Comparison of ENCODE assay signal across 8 cellular contexts in genomic region chr9:85741875-85742629, GRCh38. TPM values are rescaled to one million over a fixed set of nuclear protein-coding genes. Genes with fewer than 3 reads are reported as not detected.
DNase-seq lines count a peak whose midpoint lies in the region; ATAC-seq, FAIRE-seq and TF ChIP-seq lines count a peak whose summit lies in the region.

A gene with protein sequence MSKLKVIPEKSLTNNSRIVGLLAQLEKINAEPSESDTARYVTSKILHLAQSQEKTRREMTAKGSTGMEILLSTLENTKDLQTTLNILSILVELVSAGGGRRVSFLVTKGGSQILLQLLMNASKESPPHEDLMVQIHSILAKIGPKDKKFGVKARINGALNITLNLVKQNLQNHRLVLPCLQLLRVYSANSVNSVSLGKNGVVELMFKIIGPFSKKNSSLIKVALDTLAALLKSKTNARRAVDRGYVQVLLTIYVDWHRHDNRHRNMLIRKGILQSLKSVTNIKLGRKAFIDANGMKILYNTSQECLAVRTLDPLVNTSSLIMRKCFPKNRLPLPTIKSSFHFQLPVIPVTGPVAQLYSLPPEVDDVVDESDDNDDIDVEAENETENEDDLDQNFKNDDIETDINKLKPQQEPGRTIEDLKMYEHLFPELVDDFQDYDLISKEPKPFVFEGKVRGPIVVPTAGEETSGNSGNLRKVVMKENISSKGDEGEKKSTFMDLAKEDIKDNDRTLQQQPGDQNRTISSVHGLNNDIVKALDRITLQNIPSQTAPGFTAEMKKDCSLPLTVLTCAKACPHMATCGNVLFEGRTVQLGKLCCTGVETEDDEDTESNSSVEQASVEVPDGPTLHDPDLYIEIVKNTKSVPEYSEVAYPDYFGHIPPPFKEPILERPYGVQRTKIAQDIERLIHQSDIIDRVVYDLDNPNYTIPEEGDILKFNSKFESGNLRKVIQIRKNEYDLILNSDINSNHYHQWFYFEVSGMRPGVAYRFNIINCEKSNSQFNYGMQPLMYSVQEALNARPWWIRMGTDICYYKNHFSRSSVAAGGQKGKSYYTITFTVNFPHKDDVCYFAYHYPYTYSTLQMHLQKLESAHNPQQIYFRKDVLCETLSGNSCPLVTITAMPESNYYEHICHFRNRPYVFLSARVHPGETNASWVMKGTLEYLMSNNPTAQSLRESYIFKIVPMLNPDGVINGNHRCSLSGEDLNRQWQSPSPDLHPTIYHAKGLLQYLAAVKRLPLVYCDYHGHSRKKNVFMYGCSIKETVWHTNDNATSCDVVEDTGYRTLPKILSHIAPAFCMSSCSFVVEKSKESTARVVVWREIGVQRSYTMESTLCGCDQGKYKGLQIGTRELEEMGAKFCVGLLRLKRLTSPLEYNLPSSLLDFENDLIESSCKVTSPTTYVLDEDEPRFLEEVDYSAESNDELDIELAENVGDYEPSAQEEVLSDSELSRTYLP (minus strand): TSS chr9:85741954. CDS start chr9:85712533, 29,421 bp downstream.

- ATAC-seq in GM21737 (IDR thresholded peaks at IDR 0.05; ENCODE audit: unreplicated experiment): peak; percentile 84
- ATAC-seq in activated T-cell treated with anti-CD3 and anti-CD28 coated beads, Interleukin-2, amount 50 U/mL, for 72 hours (replicated peaks in 1 of 2): peak; percentile 78 to 82
- ATAC-seq in naive B cell (ENCODE audit: low read depth in 2 of 2): peak; percentile 75 to 78
- peak; percentile 82 for ATAC-seq in stimulated activated effector memory CD8-positive, alpha-beta T cell treated with anti-CD3 and anti-CD28 coated beads, Interleukin-12 subunit alpha, Interleukin-12 subunit beta, amount 100 ng/mL, for 72 hours

- WGBS in esophagus squamous epithelium, 2 donors: 1% methylated on average over 16 to 28 of the region's 78 CpGs

- no peak for FAIRE-seq in RCC 7860 (lab: Jason Lieb, UNC)

- intact Hi-C loops in esophagus squamous epithelium (cut with DNase I): no loop called here

- peak; percentile 72 for DNase-seq in DMS53 treated with DMSO at 0.1 percent for 48 hours (lab: John Stamatoyannopoulos, UW; ENCODE audit: unreplicated experiment)
- peak; percentile 85 for DNase-seq in RCC 7860 (ENCODE audit: low spot score)
- peak; percentile 97 to 99 for DNase-seq in activated T-cell treated with anti-CD3 and anti-CD28 coated beads, Interleukin-2, amount 50 U/mL, for 72 hours
- peak; percentile 94 for DNase-seq in esophagus squamous epithelium (lab: John Stamatoyannopoulos, UW)
- DNase-seq in naive B cell: peak; percentile 96
- DNase-seq in stimulated activated effector memory CD8-positive, alpha-beta T cell treated with anti-CD3 and anti-CD28 coated beads, Interleukin-12 subunit alpha, Interleukin-12 subunit beta, amount 100 ng/mL, for 72 hours (ENCODE audit: low spot score in 2 of 2): peak; percentile 96 to 98

- H3K9me3 ChIP-seq in esophagus squamous epithelium: no peaks in the 10 kb centered on the region

- TF ChIP-seq CTCF in KMS-11 (conservative IDR thresholded peaks at IDR 0.05; ENCODE audit: low read depth, low read length) (no peak), esophagus squamous epithelium (IDR thresholded peaks at IDR 0.05) (peak in 5 of 6 experiments; percentile 12 to 27 (median 19))

- peaks cover 38% of the 10 kb centered on the region for H3K79me2 ChIP-seq in KMS-11 (ENCODE audit: insufficient read depth, low read depth)

- H3K4me3 ChIP-seq in KMS-11 (IDR thresholded peaks at IDR 0.05; ENCODE audit: insufficient read depth, low read depth, low read length) (no peak within 1 kb of the TSS), esophagus squamous epithelium (peak within 1 kb of the TSS; percentile 75 to 94 (median 86))

- no peaks in the 10 kb centered on the region for H3K36me3 ChIP-seq in KMS-11 (ENCODE audit: insufficient read depth)
- H3K36me3 ChIP-seq in esophagus squamous epithelium: no peaks in the 10 kb centered on the region

- H3K9ac ChIP-seq in KMS-11: peak within 1 kb of the TSS; percentile 82

- peaks cover 18% of the 10 kb centered on the region for H3K4me1 ChIP-seq in KMS-11 (ENCODE audit: low read depth, poor library complexity, severe bottlenecking)
- H3K4me1 ChIP-seq in esophagus squamous epithelium: peaks cover 0 to 28% (median 8%) of the 10 kb centered on the region in 3 donors

- no peaks in the 10 kb centered on the region for H3K27me3 ChIP-seq in KMS-11 (ENCODE audit: insufficient read depth, low read depth)
- peaks cover 0 to 13% (median 0%) of the 10 kb centered on the region in 4 donors for H3K27me3 ChIP-seq in esophagus squamous epithelium

- H3K27me3 Mint-ChIP-seq in activated T-cell treated with anti-CD3 and anti-CD28 coated beads, Interleukin-2, amount 50 U/mL, for 72 hours (ENCODE audit: low read depth): peaks cover 20% of the 10 kb centered on the region
- H3K27me3 Mint-ChIP-seq in naive B cell: peaks cover 0 to 8% (median 7%) of the 10 kb centered on the region in 3 donors

- H3K4me3 Mint-ChIP-seq in activated T-cell treated with anti-CD3 and anti-CD28 coated beads, Interleukin-2, amount 50 U/mL, for 72 hours: peak within 1 kb of the TSS; percentile 90 to 91
- peak within 1 kb of the TSS; percentile 89 to 98 (median 96) for H3K4me3 Mint-ChIP-seq in naive B cell
- peak within 1 kb of the TSS; percentile 78 for H3K4me3 Mint-ChIP-seq in stimulated activated effector memory CD8-positive, alpha-beta T cell treated with anti-CD3 and anti-CD28 coated beads, Interleukin-12 subunit alpha, Interleukin-12 subunit beta, amount 100 ng/mL, for 72 hours

- H3K27ac Mint-ChIP-seq in activated T-cell treated with anti-CD3 and anti-CD28 coated beads, Interleukin-2, amount 50 U/mL, for 72 hours: peak within 1 kb of the TSS; percentile 93
- peak within 1 kb of the TSS; percentile 93 to 99 (median 97) for H3K27ac Mint-ChIP-seq in naive B cell
- H3K27ac Mint-ChIP-seq in stimulated activated effector memory CD8-positive, alpha-beta T cell treated with anti-CD3 and anti-CD28 coated beads, Interleukin-12 subunit alpha, Interleukin-12 subunit beta, amount 100 ng/mL, for 72 hours: peak within 1 kb of the TSS; percentile 96

- peak within 1 kb of the TSS; percentile 89 for H2AFZ ChIP-seq in KMS-11 (ENCODE audit: low read depth)

- H3K9me3 Mint-ChIP-seq in activated T-cell treated with anti-CD3 and anti-CD28 coated beads, Interleukin-2, amount 50 U/mL, for 72 hours: no peaks in the 10 kb centered on the region
- H3K9me3 Mint-ChIP-seq in naive B cell: no peaks in the 10 kb centered on the region
- no peaks in the 10 kb centered on the region for H3K9me3 Mint-ChIP-seq in stimulated activated effector memory CD8-positive, alpha-beta T cell treated with anti-CD3 and anti-CD28 coated beads, Interleukin-12 subunit alpha, Interleukin-12 subunit beta, amount 100 ng/mL, for 72 hours

- H3K36me3 Mint-ChIP-seq in activated T-cell treated with anti-CD3 and anti-CD28 coated beads, Interleukin-2, amount 50 U/mL, for 72 hours (ENCODE audit: insufficient read depth in 2 of 2): peaks cover 1 to 4% of the 10 kb centered on the region in 2 donors
- no peaks in the 10 kb centered on the region for H3K36me3 Mint-ChIP-seq in naive B cell
- peaks cover 7% of the 10 kb centered on the region for H3K36me3 Mint-ChIP-seq in stimulated activated effector memory CD8-positive, alpha-beta T cell treated with anti-CD3 and anti-CD28 coated beads, Interleukin-12 subunit alpha, Interleukin-12 subunit beta, amount 100 ng/mL, for 72 hours

- H3K27ac ChIP-seq in KMS-11 (peak within 1 kb of the TSS; percentile 82), esophagus squamous epithelium (peak within 1 kb of the TSS; percentile 87 to 93 (median 92))

- H4K20me1 ChIP-seq in KMS-11 (ENCODE audit: insufficient read depth): peaks cover 6% of the 10 kb centered on the region; the same call in 1 of the 2 replicates

- peak within 1 kb of the TSS; percentile 73 for H3K4me2 ChIP-seq in KMS-11

- TF ChIP-seq POLR2A in esophagus squamous epithelium (IDR thresholded peaks at IDR 0.05): peak in 2 of 4 donors; percentile 20 to 74

- peaks cover 35% of the 10 kb centered on the region for H3K4me1 Mint-ChIP-seq in activated T-cell treated with anti-CD3 and anti-CD28 coated beads, Interleukin-2, amount 50 U/mL, for 72 hours (ENCODE audit: low read depth)
- peaks cover 9 to 15% (median 9%) of the 10 kb centered on the region in 3 donors for H3K4me1 Mint-ChIP-seq in naive B cell
- peaks cover 9% of the 10 kb centered on the region for H3K4me1 Mint-ChIP-seq in stimulated activated effector memory CD8-positive, alpha-beta T cell treated with anti-CD3 and anti-CD28 coated beads, Interleukin-12 subunit alpha, Interleukin-12 subunit beta, amount 100 ng/mL, for 72 hours

RNA-seq across cellular contexts. Expression of the gene that starts here (rescaled TPM):
- 10 to 100 TPM; 52.3 to 58.2 TPM for total RNA-seq in activated T-cell treated with anti-CD3 and anti-CD28 coated beads, Interleukin-2, amount 50 U/mL, for 72 hours
- 10 to 100 TPM in 2 of 4 donors, 1 to 10 TPM in 2; 3.7 to 18.1 (median 11.4) TPM for total RNA-seq in esophagus squamous epithelium
- 10 to 100 TPM; 10.5 to 27.1 (median 19.4) TPM for polyA plus RNA-seq in naive B cell (ENCODE audit: low read depth in 6 of 6)
